Comparison of ENCODE assay signal across 8 cellular contexts in the genomic region with DNA sequence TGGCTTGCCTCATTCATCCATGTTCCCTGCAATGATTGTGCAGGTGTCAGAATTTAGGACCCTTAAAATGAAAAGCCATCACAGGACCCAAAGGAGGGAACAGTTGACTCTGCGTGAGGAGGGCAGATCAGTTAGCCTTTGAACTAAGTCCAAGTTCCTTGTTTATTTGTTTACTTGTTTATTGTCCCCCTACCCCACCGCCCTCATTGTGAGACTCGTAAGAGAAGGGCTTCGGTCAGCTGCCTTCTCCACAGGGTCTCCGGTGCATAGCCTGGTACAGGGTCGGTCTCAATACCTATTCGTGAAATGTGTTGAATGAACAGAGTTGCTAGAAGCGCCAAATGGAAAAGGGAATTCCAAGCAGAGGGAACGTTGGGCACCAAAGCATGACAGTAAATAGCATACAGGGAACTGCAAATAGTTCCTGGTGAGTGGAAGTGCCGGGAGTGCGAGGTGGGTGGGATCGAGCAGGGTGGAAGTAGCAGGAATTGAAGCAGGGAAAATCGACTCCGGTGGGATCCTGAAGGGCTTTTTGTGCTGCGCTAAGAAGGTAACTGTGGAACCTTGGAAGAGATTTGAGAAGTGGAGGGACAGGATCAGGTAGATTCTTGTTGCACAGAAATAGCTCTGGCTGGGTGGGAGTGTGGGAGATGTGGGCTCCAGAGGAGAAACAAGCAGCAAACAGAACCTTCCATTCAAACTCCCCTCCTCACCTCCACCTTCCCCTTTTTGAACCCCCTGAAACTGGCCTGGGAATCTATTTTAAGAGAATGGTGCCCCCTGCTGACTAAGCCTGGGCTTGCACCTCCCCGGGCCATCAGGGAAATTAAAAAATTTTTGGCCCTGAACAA. TPM values are rescaled to one million over a fixed set of nuclear protein-coding genes. Genes with fewer than 3 reads are reported as not detected.
DNase-seq lines count a peak whose midpoint lies in the region; ATAC-seq and TF ChIP-seq lines count a peak whose summit lies in the region.

No MANE protein-coding gene starts in this region.

- POLR2A ChIA-PET in CD8-positive, alpha-beta T cell (lab: Charles Lee), result interaction anchor here (0.6 to 2.3 kb wide), 4 partner anchors 13 to 125 kb away, joined by 5 to 7 read pairs (median 6); partner anchors contain the start of genes SLC35B1 and SPOP

- H3K27ac ChIP-seq in CD8-positive, alpha-beta T cell (ENCODE audit: low read depth, low read length), result no peak overlapping the region
- H3K27ac ChIP-seq in HUES48 (ENCODE audit: low read depth, low read length) (no peak overlapping the region), right atrium auricular region (no peak overlapping the region), gastrocnemius medialis (no peak overlapping the region)

- TF ChIP-seq CTCF in CD8-positive, alpha-beta T cell (IDR thresholded peaks at IDR 0.05), result peak; percentile 87
- TF ChIP-seq CTCF in right atrium auricular region (IDR thresholded peaks at IDR 0.05) (peak; percentile 92 to 96), gastrocnemius medialis (IDR thresholded peaks at IDR 0.05 in 4 of 5, conservative IDR thresholded peaks at IDR 0.05 in 1 of 5) (peak; percentile 94 to 97 (median 96))

- H3K9ac ChIP-seq in HUES48 (ENCODE audit: low read depth, low read length), result no peak overlapping the region

- intact Hi-C loops in CD8-positive, alpha-beta T cell (cut with DNase I, micrococcal nuclease), result loop anchor here (1.0 to 5.0 kb wide), 6 partner anchors 18 to 302 kb away; partner anchors contain the start of genes NXPH3 (in 2 of the 2), DLX3 (in 1 of the 2) and NGFR (in 1 of the 2)
- intact Hi-C loops in gastrocnemius medialis (cut with DNase I; ENCODE audit: low total_unique reads), result loop anchor here (1.0 kb wide), 1 partner anchor 127 kb away; no protein-coding TSS in a partner anchor

- CTCF ChIA-PET in CD8-positive, alpha-beta T cell (lab: Charles Lee), result interaction anchor here (0.6 to 31.7 kb wide), 36 partner anchors 8 to 396 kb away, joined by 3 to 542 read pairs (median 5); partner anchors contain the start of genes FAM117A, NXPH3 and SLC35B1

- peaks cover 16% of the 10 kb centered on the region for H3K36me3 Mint-ChIP-seq in CD8-positive, alpha-beta T cell
- H3K36me3 Mint-ChIP-seq in activated naive CD4-positive, alpha-beta T cell treated with anti-CD3 and anti-CD28 coated beads, Interleukin-2, amount 50 U/mL, for 24 hours, result peaks cover 6% of the 10 kb centered on the region

- H3K9me3 Mint-ChIP-seq in CD8-positive, alpha-beta T cell, result no peaks in the 10 kb centered on the region
- H3K9me3 Mint-ChIP-seq in activated naive CD4-positive, alpha-beta T cell treated with anti-CD3 and anti-CD28 coated beads, Interleukin-2, amount 50 U/mL, for 24 hours, result no peaks in the 10 kb centered on the region

- H3K4me1 Mint-ChIP-seq in CD8-positive, alpha-beta T cell (ENCODE audit: low read depth), result peaks cover 56% of the 10 kb centered on the region
- H3K4me1 Mint-ChIP-seq in activated naive CD4-positive, alpha-beta T cell treated with anti-CD3 and anti-CD28 coated beads, Interleukin-2, amount 50 U/mL, for 24 hours, result peaks cover 54% of the 10 kb centered on the region

- H3K27ac Mint-ChIP-seq in CD8-positive, alpha-beta T cell, result peak overlapping the region; percentile 91
- peak overlapping the region; percentile 76 for H3K27ac Mint-ChIP-seq in activated naive CD4-positive, alpha-beta T cell treated with anti-CD3 and anti-CD28 coated beads, Interleukin-2, amount 50 U/mL, for 24 hours

- no peak for TF ChIP-seq POLR2A in gastrocnemius medialis (IDR thresholded peaks at IDR 0.05)

- H3K36me3 ChIP-seq in CD8-positive, alpha-beta T cell (ENCODE audit: insufficient read depth, low read length), result no peaks in the 10 kb centered on the region
- H3K36me3 ChIP-seq in HUES48 (ENCODE audit: control insufficient read depth, insufficient read depth, low read length), result peaks cover under 1% of the 10 kb centered on the region; the same call in 1 of the 2 replicates
- H3K36me3 ChIP-seq in right atrium auricular region, result peaks cover 5% of the 10 kb centered on the region
- H3K36me3 ChIP-seq in gastrocnemius medialis, result peaks cover 0 to 7% of the 10 kb centered on the region in 2 donors

- H3K4me3 Mint-ChIP-seq in CD8-positive, alpha-beta T cell, result peak overlapping the region; percentile 24
- H3K4me3 Mint-ChIP-seq in activated naive CD4-positive, alpha-beta T cell treated with anti-CD3 and anti-CD28 coated beads, Interleukin-2, amount 50 U/mL, for 24 hours, result no peak overlapping the region

- H3K4me3 ChIP-seq in CD8-positive, alpha-beta T cell (ENCODE audit: low read depth, low read length), result no peak overlapping the region
- H3K4me3 ChIP-seq in HUES48 (ENCODE audit: low read depth, low read length) (peak overlapping the region; percentile 22; the same call in 1 of the 2 replicates), right atrium auricular region (no peak overlapping the region), gastrocnemius medialis (no peak overlapping the region)

- H3K4me1 ChIP-seq in CD8-positive, alpha-beta T cell (ENCODE audit: insufficient read depth, low read length), result peaks cover 40% of the 10 kb centered on the region
- H3K4me1 ChIP-seq in HUES48 (ENCODE audit: control insufficient read depth, insufficient read depth, low read length), result 0 out of 2 replicates have a peak, but pooled peaks cover 5% of the 10 kb centered on the region
- peaks cover 0 to 33% of the 10 kb centered on the region in 2 donors for H3K4me1 ChIP-seq in right atrium auricular region
- peaks cover 15 to 18% of the 10 kb centered on the region in 2 donors for H3K4me1 ChIP-seq in gastrocnemius medialis

- H3K27me3 Mint-ChIP-seq in CD8-positive, alpha-beta T cell (ENCODE audit: low read depth), result no peaks in the 10 kb centered on the region
- no peaks in the 10 kb centered on the region for H3K27me3 Mint-ChIP-seq in activated naive CD4-positive, alpha-beta T cell treated with anti-CD3 and anti-CD28 coated beads, Interleukin-2, amount 50 U/mL, for 24 hours

- H3K9me3 ChIP-seq in CD8-positive, alpha-beta T cell (ENCODE audit: low read length), result no peaks in the 10 kb centered on the region
- no peaks in the 10 kb centered on the region for H3K9me3 ChIP-seq in HUES48 (ENCODE audit: control insufficient read depth, insufficient read depth, low read length)
- no peaks in the 10 kb centered on the region for H3K9me3 ChIP-seq in right atrium auricular region
- no peaks in the 10 kb centered on the region for H3K9me3 ChIP-seq in gastrocnemius medialis

- H3K27me3 ChIP-seq in CD8-positive, alpha-beta T cell (ENCODE audit: insufficient read depth, low read length), result no peaks in the 10 kb centered on the region
- H3K27me3 ChIP-seq in HUES48 (ENCODE audit: control insufficient read depth, insufficient read depth, low read length), result no peaks in the 10 kb centered on the region
- no peaks in the 10 kb centered on the region for H3K27me3 ChIP-seq in right atrium auricular region
- H3K27me3 ChIP-seq in gastrocnemius medialis, result no peaks in the 10 kb centered on the region

- peak; percentile 46 to 83 (median 65) for DNase-seq in CD8-positive, alpha-beta T cell
- DNase-seq in right atrium auricular region (ENCODE audit: low spot score) (no peak), gastrocnemius medialis (peak in 1 of 2 donors; percentile 36)

- in situ Hi-C loops in gastrocnemius medialis (cut with MboI; ENCODE audit: low sequenced_read_pairs in 4 of 4), result loop anchor here (5.0 kb wide), 1 partner anchor 123 kb away; no protein-coding TSS in a partner anchor

- peak; percentile 41 for ATAC-seq in CD8-positive, alpha-beta T cell
- ATAC-seq in SK-N-SH treated with all-trans-retinoic acid at 6 μM for 48 hours, result peak; percentile 60
- no peak for ATAC-seq in gastrocnemius medialis
- ATAC-seq in HG03457 (IDR thresholded peaks at IDR 0.05; ENCODE audit: unreplicated experiment), result no peak
- no peak for ATAC-seq in GM18502 (IDR thresholded peaks at IDR 0.05; ENCODE audit: poor library complexity, unreplicated experiment)

TF ChIP-seq in SK-N-SH treated with all-trans-retinoic acid at 6 μM for 48 hours, 23 proteins besides CTCF, POLR2A, EP300 and RAD21:
- no peak for TF ChIP-seq RARB (CRISPR knock-in tag; IDR thresholded peaks at IDR 0.05)
- TF ChIP-seq ISL1 (CRISPR knock-in tag; IDR thresholded peaks at IDR 0.05), result no peak
- no peak for TF ChIP-seq TCF4 (CRISPR knock-in tag; IDR thresholded peaks at IDR 0.05; ENCODE audit: borderline replicate concordance)
- TF ChIP-seq ESRRG (CRISPR knock-in tag; IDR thresholded peaks at IDR 0.05), result no peak

RNA-seq across cellular contexts. Expression of gene SLC35B1, which starts 12.7 kb away (rescaled TPM):
- total RNA-seq in CD8-positive, alpha-beta T cell, result 10 to 100 TPM; 57.7 to 64.2 TPM
- total RNA-seq in right atrium auricular region (10 to 100 TPM; 54.1 to 83.6 TPM), gastrocnemius medialis (10 to 100 TPM; 62.7 to 99.0 (median 84.5) TPM)

RNA-seq across cellular contexts. Expression of gene SPOP, which starts 17.2 kb away (rescaled TPM):
- total RNA-seq in CD8-positive, alpha-beta T cell, result 10 to 100 TPM; 30.5 to 34.3 TPM
- total RNA-seq in right atrium auricular region (10 to 100 TPM; 40.9 to 71.8 TPM), gastrocnemius medialis (10 to 100 TPM; 27.5 to 57.5 (median 53.5) TPM)

Comparison
In these comparisons a context has a peak if more than half of its experiments do, and no peak if none do; other contexts are left out.
1. ATAC-seq: peak in CD8-positive, alpha-beta T cell (single experiment) and SK-N-SH treated with all-trans-retinoic acid at 6 μM for 48 hours (single experiment); none in gastrocnemius medialis (0 of 2), HG03457 (single experiment) and GM18502 (single experiment).
2. Peak in every context shown above with its lines, with median percentiles within 50 percentile points of each other: CTCF ChIP-seq.